Comparison of ENCODE assay signal across 31 cellular contexts in genomic region chr7:121133444-121133843, GRCh38.
"Had no signal": no experiment of that assay in that cellular context is flagged by ENCODE, and none has a peak within 500 bp of the region (broad histone marks: within the 10 kb centered on the region; RNA-seq: fewer than 3 reads in every experiment).

No MANE protein-coding gene starts in this region.

- H3K4me1 Mint-ChIP-seq: neural crest cell had no signal

- ATAC-seq: naive thymus-derived CD8-positive, alpha-beta T cell; natural killer cell treated with Interleukin-12 subunit alpha and Interleukin-12 subunit beta and Interleukin-15 and Interleukin-18, amount 100 ng/mL, for 72 hours; psoas muscle; right cardiac atrium; right lobe of liver; stimulated activated memory B cell treated with anti-CD40 and anti-IgM and Interleukin-4, amounts not matched to agents 10 μg/mL and 1 μg/mL and 100 μg/mL, for 72 hours; stimulated activated naive CD8-positive, alpha-beta T cell treated with anti-CD3 and anti-CD28 coated beads, Interleukin-15, amount 100 ng/mL, for 72 hours; stimulated activated naive CD8-positive, alpha-beta T cell treated with anti-CD3 and anti-CD28 coated beads, Interleukin-15, Interleukin-2, amounts not matched to agents 100 U/mL and 50 U/mL, for 24 hours; upper lobe of right lung had no signal

- H3K27me3 ChIP-seq: ovary, right lobe of liver, sigmoid colon, suprapubic skin, testis, tibial artery, transverse colon, upper lobe of right lung, uterus had no signal

- H3K79me2 ChIP-seq: parathyroid adenoma had no signal

- H3K4me1 ChIP-seq: parathyroid adenoma, psoas muscle, sigmoid colon, suprapubic skin, testis, upper lobe of right lung, uterus had no signal

- H3K9me3 ChIP-seq: ovary, psoas muscle, right lobe of liver, sigmoid colon, suprapubic skin, testis, tibial artery, transverse colon, upper lobe of right lung, uterus had no signal

- H2AFZ ChIP-seq: parathyroid adenoma had no signal

- H3K36me3 Mint-ChIP-seq: naive thymus-derived CD8-positive, alpha-beta T cell; natural killer cell treated with Interleukin-12 subunit alpha and Interleukin-12 subunit beta and Interleukin-15 and Interleukin-18, amount 100 ng/mL, for 72 hours; type B pancreatic cell had no signal

- H3K36me3 ChIP-seq: ovary, suprapubic skin, transverse colon, upper lobe of right lung, uterus had no signal

- H3K4me3 Mint-ChIP-seq: naive thymus-derived CD8-positive, alpha-beta T cell; natural killer cell treated with Interleukin-12 subunit alpha and Interleukin-12 subunit beta and Interleukin-15 and Interleukin-18, amount 100 ng/mL, for 72 hours; nephron progenitor cell; neural crest cell; stimulated activated memory B cell treated with anti-CD40 and anti-IgM and Interleukin-4, amounts not matched to agents 10 μg/mL and 1 μg/mL and 100 μg/mL, for 72 hours; stimulated activated naive CD8-positive, alpha-beta T cell treated with anti-CD3 and anti-CD28 coated beads, Interleukin-15, amount 100 ng/mL, for 72 hours; type B pancreatic cell had no signal

- H3K27ac Mint-ChIP-seq: naive thymus-derived CD8-positive, alpha-beta T cell; nephron progenitor cell; progenitor cell of endocrine pancreas; stimulated activated memory B cell treated with anti-CD40 and anti-IgM and Interleukin-4, amounts not matched to agents 10 μg/mL and 1 μg/mL and 100 μg/mL, for 72 hours; stimulated activated naive CD8-positive, alpha-beta T cell treated with anti-CD3 and anti-CD28 coated beads, Interleukin-15, amount 100 ng/mL, for 72 hours; type B pancreatic cell had no signal

- H3K4me3 ChIP-seq: ovary, psoas muscle, right lobe of liver, sigmoid colon, suprapubic skin, testis, tibial artery, transverse colon, upper lobe of right lung, uterus had no signal

- DNase-seq: naive thymus-derived CD8-positive, alpha-beta T cell; nephron progenitor cell; occipital lobe; ovary; posterior cingulate gyrus; psoas muscle; right cardiac atrium; right lobe of liver; sigmoid colon; small intestine; stimulated activated CD4-positive, alpha-beta T cell treated with anti-CD3 and anti-CD28 coated beads, Interleukin-15, amount 100 ng/mL, for 24 hours; stimulated activated CD4-positive, alpha-beta T cell treated with anti-CD3 and anti-CD28 coated beads, Interleukin-2, amount 100 ng/mL, for 24 hours; stimulated activated CD4-positive, alpha-beta T cell treated with anti-CD3 and anti-CD28 coated beads, Interleukin-4, amount 100 ng/mL, for 1 hour; stimulated activated CD4-positive, alpha-beta T cell treated with anti-CD3 and anti-CD28 coated beads, Interleukin-4, amount 100 ng/mL, for 4 hours; stimulated activated CD8-positive, alpha-beta memory T cell treated with anti-CD3 and anti-CD28 coated beads, Interleukin-4, amount 100 ng/mL, for 48 hours; stimulated activated naive CD4-positive, alpha-beta T cell; stimulated activated naive CD8-positive, alpha-beta T cell treated with anti-CD3 and anti-CD28 coated beads, Interleukin-15, amount 100 ng/mL, for 72 hours; stimulated activated naive CD8-positive, alpha-beta T cell treated with anti-CD3 and anti-CD28 coated beads, Interleukin-15, Interleukin-2, amounts not matched to agents 100 U/mL and 50 U/mL, for 24 hours; substantia nigra; testis; tibial artery; transverse colon; upper lobe of right lung; uterus had no signal

- H3K27me3 Mint-ChIP-seq: naive thymus-derived CD8-positive, alpha-beta T cell; natural killer cell treated with Interleukin-12 subunit alpha and Interleukin-12 subunit beta and Interleukin-15 and Interleukin-18, amount 100 ng/mL, for 72 hours; progenitor cell of endocrine pancreas; stimulated activated memory B cell treated with anti-CD40 and anti-IgM and Interleukin-4, amounts not matched to agents 10 μg/mL and 1 μg/mL and 100 μg/mL, for 72 hours; type B pancreatic cell had no signal

- H3K27ac ChIP-seq: ovary, parathyroid adenoma, psoas muscle, right lobe of liver, sigmoid colon, suprapubic skin, testis, tibial artery, transverse colon, upper lobe of right lung, uterus had no signal

- H3K9ac ChIP-seq: parathyroid adenoma had no signal

- H3K9me3 Mint-ChIP-seq: naive thymus-derived CD8-positive, alpha-beta T cell; natural killer cell treated with Interleukin-12 subunit alpha and Interleukin-12 subunit beta and Interleukin-15 and Interleukin-18, amount 100 ng/mL, for 72 hours; nephron progenitor cell; neural crest cell; stimulated activated memory B cell treated with anti-CD40 and anti-IgM and Interleukin-4, amounts not matched to agents 10 μg/mL and 1 μg/mL and 100 μg/mL, for 72 hours; stimulated activated naive CD8-positive, alpha-beta T cell treated with anti-CD3 and anti-CD28 coated beads, Interleukin-15, amount 100 ng/mL, for 72 hours; type B pancreatic cell had no signal
